ENCODE assay signal across 8 cellular contexts in genomic region chr5:111756701-111757581, GRCh38. TPM values are rescaled to one million over a fixed set of nuclear protein-coding genes. Genes with fewer than 3 reads are reported as not detected.
DNase-seq lines count a peak whose midpoint lies in the region; ATAC-seq and TF ChIP-seq lines count a peak whose summit lies in the region.

Gene NREP (minus strand): TSS chr5:111757194. CDS start chr5:111755772, 1,422 bp downstream.

- peaks cover 9% of the 10 kb centered on the region for H3K36me3 Mint-ChIP-seq in activated naive CD4-positive, alpha-beta T cell treated with anti-CD3 and anti-CD28 coated beads, Interleukin-2, amount 10 ng/mL, durations not matched to agents 7 days and 5 days

- H3K27me3 ChIP-seq in gastroesophageal sphincter, result no peaks in the 10 kb centered on the region
- no peaks in the 10 kb centered on the region for H3K27me3 ChIP-seq in neutrophil
- no peaks in the 10 kb centered on the region for H3K27me3 ChIP-seq in testis

- peak; percentile 94 for DNase-seq in G401 (ENCODE audit: low spot score)
- DNase-seq in HCEC 1CT, result peak; percentile 96
- DNase-seq in M059J (ENCODE audit: low read depth), result peak; percentile 99
- DNase-seq in SHP77 (lab: John Stamatoyannopoulos, UW), result peak; percentile 80 to 85
- DNase-seq in activated naive CD4-positive, alpha-beta T cell treated with anti-CD3 and anti-CD28 coated beads, Interleukin-2, amount 10 ng/mL, durations not matched to agents 7 days and 5 days, result peak; percentile 86
- peak; percentile 93 for DNase-seq in testis

- TF ChIP-seq EP300 in gastroesophageal sphincter (IDR thresholded peaks at IDR 0.05), result no peak

- no peaks in the 10 kb centered on the region for H3K9me3 Mint-ChIP-seq in activated naive CD4-positive, alpha-beta T cell treated with anti-CD3 and anti-CD28 coated beads, Interleukin-2, amount 10 ng/mL, durations not matched to agents 7 days and 5 days

- H3K36me3 ChIP-seq in gastroesophageal sphincter (no peaks in the 10 kb centered on the region), neutrophil (no peaks in the 10 kb centered on the region), testis (ENCODE audit: low read depth, missing control alignments) (no peaks in the 10 kb centered on the region)

- H3K9me3 ChIP-seq in gastroesophageal sphincter (no peaks in the 10 kb centered on the region), neutrophil (no peaks in the 10 kb centered on the region), testis (no peaks in the 10 kb centered on the region)

- CTCF ChIA-PET in activated naive CD4-positive, alpha-beta T cell treated with anti-CD3 and anti-CD28 coated beads, Interleukin-2, amount 10 ng/mL, durations not matched to agents 7 days and 5 days (lab: Charles Lee), result interaction anchor here (0.6 to 1.2 kb wide), 4 partner anchors 15 to 203 kb away, joined by 3 read pairs; no protein-coding TSS in a partner anchor

- peak within 1 kb of the TSS; percentile 85 for H3K4me3 Mint-ChIP-seq in activated naive CD4-positive, alpha-beta T cell treated with anti-CD3 and anti-CD28 coated beads, Interleukin-2, amount 10 ng/mL, durations not matched to agents 7 days and 5 days

- no peak for TF ChIP-seq POLR2A in gastroesophageal sphincter (IDR thresholded peaks at IDR 0.05)
- no peak for TF ChIP-seq POLR2A in testis (IDR thresholded peaks at IDR 0.05)

- peaks cover 5 to 56% (median 8%) of the 10 kb centered on the region in 3 donors for H3K4me1 ChIP-seq in gastroesophageal sphincter
- H3K4me1 ChIP-seq in neutrophil (ENCODE audit: control insufficient read depth in 1 of 2, insufficient read depth in 1 of 2, low read depth in 1 of 2, low read length in 1 of 2), result peaks cover 12 to 15% of the 10 kb centered on the region in 2 experiments
- peaks cover 11% of the 10 kb centered on the region for H3K4me1 ChIP-seq in testis

- H3K4me3 ChIP-seq in gastroesophageal sphincter (peak within 1 kb of the TSS; percentile 36 to 64), neutrophil (ENCODE audit: low read depth in 1 of 2, low read length in 1 of 2) (peak within 1 kb of the TSS; percentile 76 to 83), testis (peak within 1 kb of the TSS; percentile 64 to 77)

- TF ChIP-seq CTCF in gastroesophageal sphincter (IDR thresholded peaks at IDR 0.05), result peak; percentile 17 to 83 (median 62)
- no peak for TF ChIP-seq CTCF in neutrophil (IDR thresholded peaks at IDR 0.05)
- TF ChIP-seq CTCF in testis (IDR thresholded peaks at IDR 0.05), result peak in 2 of 3 experiments; percentile 24 to 48

- H3K27me3 Mint-ChIP-seq in activated naive CD4-positive, alpha-beta T cell treated with anti-CD3 and anti-CD28 coated beads, Interleukin-2, amount 10 ng/mL, durations not matched to agents 7 days and 5 days, result peaks cover 12% of the 10 kb centered on the region

- intact Hi-C loops in testis (cut with DNase I; ENCODE audit: low total_unique reads), result no loop called here

- peaks cover 35% of the 10 kb centered on the region for H3K4me1 Mint-ChIP-seq in activated naive CD4-positive, alpha-beta T cell treated with anti-CD3 and anti-CD28 coated beads, Interleukin-2, amount 10 ng/mL, durations not matched to agents 7 days and 5 days

- H3K27ac Mint-ChIP-seq in activated naive CD4-positive, alpha-beta T cell treated with anti-CD3 and anti-CD28 coated beads, Interleukin-2, amount 10 ng/mL, durations not matched to agents 7 days and 5 days, result peak within 1 kb of the TSS; percentile 93

- peak; percentile 86 for ATAC-seq in gastroesophageal sphincter

- in situ Hi-C loops in G401 (cut with HindIII; ENCODE audit: low sequenced_read_pairs), result no loop called here

- H3K27ac ChIP-seq in gastroesophageal sphincter (peak within 1 kb of the TSS; percentile 76 to 94 (median 91)), neutrophil (peak within 1 kb of the TSS; percentile 60), testis (peak within 1 kb of the TSS; percentile 84 to 88)

- 2 to 6% methylated on average over 2 to 11 of the region's 19 CpGs for WGBS in gastroesophageal sphincter (ENCODE audit: low coverage in 1 of 2), 2 donors
- 0% methylated on average over 19 of the region's 19 CpGs for WGBS in testis, 2 donors

RNA-seq across cellular contexts. Expression of gene NREP, which starts in this region (rescaled TPM):
- 2.3 and 6.9 TPM in 2 replicates for total RNA-seq in G401 (2014; rRNA removed; shearing (Covaris generic))
- 143 and 152 TPM in 2 replicates for total RNA-seq in M059J (2014; rRNA removed; shearing (Covaris generic))
- total RNA-seq in gastroesophageal sphincter (10 to 100 TPM in 3 of 4 donors, 1 to 10 TPM in 1; 8.3 to 24.7 (median 19.0) TPM), testis (10 to 100 TPM; 17.0 to 25.2 TPM)
- 28.0 TPM for polyA plus RNA-seq in testis (ENCODE audit: insufficient read depth, low read depth, low replicate concordance)

Comparison
In these comparisons a context has a peak if more than half of its experiments do, and no peak if none do; other contexts are left out.
1. Peak in every context shown above with its lines: DNase-seq, ATAC-seq, H3K4me3 ChIP-seq and H3K27ac ChIP-seq.